10 cellular contexts compared by ENCODE assay signal in genomic region chr2:68764041-68764780, GRCh38. TPM values are rescaled to one million over a fixed set of nuclear protein-coding genes. Genes with fewer than 3 reads are reported as not detected.
DNase-seq lines count a peak whose midpoint lies in the region; ATAC-seq and TF ChIP-seq lines count a peak whose summit lies in the region.
"Had no signal": no experiment of that assay in that cellular context is flagged by ENCODE, and none has a peak within 500 bp of the region (broad histone marks: within the 10 kb centered on the region; RNA-seq: fewer than 3 reads in every experiment).

No MANE protein-coding gene starts in this region.

- H3K9ac ChIP-seq in subcutaneous abdominal adipose tissue (ENCODE audit: low read length in 5 of 5) = peak overlapping the region in 1 of 5 donors; percentile 25

- TF ChIP-seq CTCF in WTC11 (IDR thresholded peaks at IDR 0.05) (no peak), fibroblast of villous mesenchyme (IDR thresholded peaks at IDR 0.05; ENCODE audit: insufficient read depth, low read depth, low read length) (no peak)

- H3K36me3 ChIP-seq in subcutaneous abdominal adipose tissue (ENCODE audit: control insufficient read depth in 5 of 5, insufficient read depth in 5 of 5, low read length in 5 of 5) = no peaks in the 10 kb centered on the region

- peaks cover 97% of the 10 kb centered on the region for H3K4me1 Mint-ChIP-seq in activated T-cell treated with anti-CD3 and anti-CD28 coated beads, Interleukin-2, amount 50 U/mL, for 24 hours (ENCODE audit: low read depth)
- H3K4me1 Mint-ChIP-seq in WTC11 = peaks cover 31% of the 10 kb centered on the region

- DNase-seq in activated T-cell treated with anti-CD3 and anti-CD28 coated beads, Interleukin-2, amount 50 U/mL, for 24 hours = no peak
- DNase-seq in activated T-cell treated with anti-CD3 and anti-CD28 coated beads, Interleukin-2, amount 50 U/mL, for 1 hour = no peak
- DNase-seq in WTC11 (ENCODE audit: low spot score) (no peak), fibroblast of villous mesenchyme (ENCODE audit: low read depth) (peak; percentile 58), EL (no peak), hippocampal formation (lab: John Stamatoyannopoulos, UW) (no peak)
- DNase-seq: kidney glomerular epithelial cell, retina had no signal

- H3K9me3 ChIP-seq in subcutaneous abdominal adipose tissue (ENCODE audit: control insufficient read depth in 5 of 5, low read length in 5 of 5) = no peaks in the 10 kb centered on the region

- ATAC-seq in WTC11 (no peak; the same call in 1 of the 2 replicates), HG02973 (IDR thresholded peaks at IDR 0.05; ENCODE audit: unreplicated experiment) (no peak)

- no peaks in the 10 kb centered on the region for H3K27me3 Mint-ChIP-seq in activated T-cell treated with anti-CD3 and anti-CD28 coated beads, Interleukin-2, amount 50 U/mL, for 24 hours
- no peaks in the 10 kb centered on the region for H3K27me3 Mint-ChIP-seq in WTC11 (ENCODE audit: low read depth)

- peaks cover 4 to 52% (median 40%) of the 10 kb centered on the region in 5 donors for H3K4me1 ChIP-seq in subcutaneous abdominal adipose tissue (ENCODE audit: control insufficient read depth in 5 of 5, insufficient read depth in 5 of 5, low read length in 5 of 5)

- H3K4me3 ChIP-seq in fibroblast of villous mesenchyme (ENCODE audit: low read depth, low read length) = no peak overlapping the region
- H3K4me3 ChIP-seq in subcutaneous abdominal adipose tissue (ENCODE audit: low read depth in 1 of 5, low read length in 5 of 5) = peak overlapping the region in 3 of 5 donors; percentile 30 to 36 (median 32)

- H3K27me3 ChIP-seq in subcutaneous abdominal adipose tissue (ENCODE audit: control insufficient read depth in 5 of 5, insufficient read depth in 4 of 5, low read length in 5 of 5) = no peaks in the 10 kb centered on the region

- H3K9me3 Mint-ChIP-seq in activated T-cell treated with anti-CD3 and anti-CD28 coated beads, Interleukin-2, amount 50 U/mL, for 24 hours = no peaks in the 10 kb centered on the region
- H3K9me3 Mint-ChIP-seq in WTC11 = no peaks in the 10 kb centered on the region

- CTCF ChIA-PET in WTC11 (lab: Charles Lee) = interaction anchor here (0.9 to 3.7 kb wide), 6 partner anchors 8 to 55 kb away, joined by 3 to 38 read pairs (median 4); no protein-coding TSS in a partner anchor

- H3K27ac ChIP-seq in subcutaneous abdominal adipose tissue (ENCODE audit: low read depth, low read length) = peak overlapping the region; percentile 32

- peak overlapping the region; percentile 95 for H3K27ac Mint-ChIP-seq in activated T-cell treated with anti-CD3 and anti-CD28 coated beads, Interleukin-2, amount 50 U/mL, for 24 hours
- H3K27ac Mint-ChIP-seq in WTC11 = peak overlapping the region; percentile 71

- POLR2A ChIA-PET in WTC11 (lab: Charles Lee) = no interaction called here

- H3K4me3 Mint-ChIP-seq in activated T-cell treated with anti-CD3 and anti-CD28 coated beads, Interleukin-2, amount 50 U/mL, for 24 hours = peak overlapping the region; percentile 78
- H3K4me3 Mint-ChIP-seq in WTC11 = no peak overlapping the region

- H3K36me3 Mint-ChIP-seq in activated T-cell treated with anti-CD3 and anti-CD28 coated beads, Interleukin-2, amount 50 U/mL, for 24 hours (ENCODE audit: low read depth) = peaks cover 17% of the 10 kb centered on the region
- no peaks in the 10 kb centered on the region for H3K36me3 Mint-ChIP-seq in WTC11

TF ChIP-seq in WTC11, 78 proteins besides CTCF, POLR2A, EP300 and RAD21:
- TF ChIP-seq JUN (CRISPR knock-in tag; IDR thresholded peaks at IDR 0.05) = no peak
- no peak for TF ChIP-seq PRRX2 (CRISPR knock-in tag; IDR thresholded peaks at IDR 0.05)
- TF ChIP-seq, protein P1, sequence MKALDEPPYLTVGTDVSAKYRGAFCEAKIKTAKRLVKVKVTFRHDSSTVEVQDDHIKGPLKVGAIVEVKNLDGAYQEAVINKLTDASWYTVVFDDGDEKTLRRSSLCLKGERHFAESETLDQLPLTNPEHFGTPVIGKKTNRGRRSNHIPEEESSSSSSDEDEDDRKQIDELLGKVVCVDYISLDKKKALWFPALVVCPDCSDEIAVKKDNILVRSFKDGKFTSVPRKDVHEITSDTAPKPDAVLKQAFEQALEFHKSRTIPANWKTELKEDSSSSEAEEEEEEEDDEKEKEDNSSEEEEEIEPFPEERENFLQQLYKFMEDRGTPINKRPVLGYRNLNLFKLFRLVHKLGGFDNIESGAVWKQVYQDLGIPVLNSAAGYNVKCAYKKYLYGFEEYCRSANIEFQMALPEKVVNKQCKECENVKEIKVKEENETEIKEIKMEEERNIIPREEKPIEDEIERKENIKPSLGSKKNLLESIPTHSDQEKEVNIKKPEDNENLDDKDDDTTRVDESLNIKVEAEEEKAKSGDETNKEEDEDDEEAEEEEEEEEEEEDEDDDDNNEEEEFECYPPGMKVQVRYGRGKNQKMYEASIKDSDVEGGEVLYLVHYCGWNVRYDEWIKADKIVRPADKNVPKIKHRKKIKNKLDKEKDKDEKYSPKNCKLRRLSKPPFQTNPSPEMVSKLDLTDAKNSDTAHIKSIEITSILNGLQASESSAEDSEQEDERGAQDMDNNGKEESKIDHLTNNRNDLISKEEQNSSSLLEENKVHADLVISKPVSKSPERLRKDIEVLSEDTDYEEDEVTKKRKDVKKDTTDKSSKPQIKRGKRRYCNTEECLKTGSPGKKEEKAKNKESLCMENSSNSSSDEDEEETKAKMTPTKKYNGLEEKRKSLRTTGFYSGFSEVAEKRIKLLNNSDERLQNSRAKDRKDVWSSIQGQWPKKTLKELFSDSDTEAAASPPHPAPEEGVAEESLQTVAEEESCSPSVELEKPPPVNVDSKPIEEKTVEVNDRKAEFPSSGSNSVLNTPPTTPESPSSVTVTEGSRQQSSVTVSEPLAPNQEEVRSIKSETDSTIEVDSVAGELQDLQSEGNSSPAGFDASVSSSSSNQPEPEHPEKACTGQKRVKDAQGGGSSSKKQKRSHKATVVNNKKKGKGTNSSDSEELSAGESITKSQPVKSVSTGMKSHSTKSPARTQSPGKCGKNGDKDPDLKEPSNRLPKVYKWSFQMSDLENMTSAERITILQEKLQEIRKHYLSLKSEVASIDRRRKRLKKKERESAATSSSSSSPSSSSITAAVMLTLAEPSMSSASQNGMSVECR (CRISPR knock-in tag; IDR thresholded peaks at IDR 0.05; ENCODE audit: borderline replicate concordance) = no peak
- no peak for TF ChIP-seq IRF1 (CRISPR knock-in tag; IDR thresholded peaks at IDR 0.05)
- TF ChIP-seq HMGA2 (CRISPR knock-in tag; IDR thresholded peaks at IDR 0.05) = no peak
- TF ChIP-seq ZNF138 (CRISPR knock-in tag; conservative IDR thresholded peaks at IDR 0.05) = no peak
- TF ChIP-seq ETV6 (CRISPR knock-in tag; IDR thresholded peaks at IDR 0.05) = no peak
- TF ChIP-seq FOXJ3 (CRISPR knock-in tag; IDR thresholded peaks at IDR 0.05; ENCODE audit: borderline replicate concordance) = no peak
- no peak for TF ChIP-seq TEAD4 (CRISPR knock-in tag; IDR thresholded peaks at IDR 0.05)
- TF ChIP-seq FOXP1 (CRISPR knock-in tag; IDR thresholded peaks at IDR 0.05; ENCODE audit: borderline replicate concordance) = no peak
- TF ChIP-seq TP53 (CRISPR knock-in tag; IDR thresholded peaks at IDR 0.05) = no peak
- TF ChIP-seq EMX1 (CRISPR knock-in tag; IDR thresholded peaks at IDR 0.05) = no peak

RNA-seq across cellular contexts. Expression of gene ARHGAP25, which starts 29.6 kb away (rescaled TPM):
- total RNA-seq in WTC11 (2021) (2.6 to 3.4 TPM (median 2.9 TPM) in 3 replicates), fibroblast of villous mesenchyme (3.0 and 3.5 TPM in 2 replicates)
